Comparison of ENCODE assay signal across 8 cellular contexts in the genomic region with DNA sequence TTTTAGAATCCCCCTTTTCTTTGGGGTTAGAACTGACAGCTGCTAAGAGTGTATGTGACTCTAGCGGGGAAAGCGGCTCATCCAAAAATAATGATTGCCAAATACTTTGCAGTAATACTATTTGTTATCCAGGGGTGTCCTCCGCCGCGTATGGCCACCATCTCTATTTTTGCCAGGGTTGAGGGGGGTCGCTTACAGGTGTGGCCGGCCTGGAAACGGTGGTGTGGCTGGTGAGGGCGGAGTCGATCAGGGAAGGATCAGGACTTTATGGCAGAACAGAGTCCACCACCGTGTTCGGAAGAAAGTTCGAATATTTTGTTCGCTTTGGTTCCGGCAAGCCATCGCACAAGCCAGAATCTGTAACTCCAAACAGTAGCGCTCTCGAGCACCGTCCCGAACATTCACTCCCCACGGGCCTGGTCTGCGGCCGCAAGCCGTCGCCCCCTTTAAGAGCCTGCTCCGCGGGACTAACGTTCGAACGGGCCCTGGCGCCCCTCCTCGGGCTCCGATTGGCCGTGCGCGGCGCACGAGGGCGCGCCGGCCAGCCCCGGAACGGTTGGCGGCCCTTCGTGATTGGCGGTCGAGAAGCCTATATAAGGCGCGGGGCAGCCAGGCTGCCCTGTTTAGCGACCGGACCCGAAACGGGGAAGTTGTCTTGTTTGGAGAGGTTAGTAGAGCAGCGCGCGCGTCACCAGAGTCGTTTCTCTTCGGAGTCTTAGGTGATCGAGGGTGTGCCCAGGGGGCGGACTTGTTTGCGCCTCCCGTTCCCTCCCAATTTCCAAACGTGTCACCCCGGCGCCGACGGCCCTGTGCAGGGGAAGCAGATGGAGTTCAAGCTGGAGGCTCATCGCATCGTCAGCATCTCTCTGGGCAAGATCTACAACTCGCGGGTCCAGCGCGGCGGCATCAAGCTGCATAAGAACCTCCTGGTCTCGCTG. TPM values are rescaled to one million over a fixed set of nuclear protein-coding genes. Genes with fewer than 3 reads are reported as not detected.
DNase-seq lines count a peak whose midpoint lies in the region; ATAC-seq, FAIRE-seq and TF ChIP-seq lines count a peak whose summit lies in the region.

A gene (plus strand): TSS at position 622 of the 938 bp plus-strand sequence. CDS start 203 bp downstream, at position 825.

- 1 to 2% (median 2%) methylated on average over 72 to 76 of the region's 76 CpGs for WGBS in psoas muscle, 3 donors

- no peaks in the 10 kb centered on the region for H3K36me3 ChIP-seq in psoas muscle (ENCODE audit: insufficient read depth in 1 of 2, low read depth in 1 of 2)

- intact Hi-C loops in T-helper 2 cell treated with Interferon-gamma antibody and Interleukin-4, amounts not matched to agents 100 ng/mL and 5 ng/mL, for 36 hours (cut with micrococcal nuclease), result loop anchor here (1.0 to 10.0 kb wide), 7 partner anchors 46 to 1134 kb away; a partner anchor contains a TSS
- intact Hi-C loops in left ventricle myocardium superior (cut with micrococcal nuclease), result loop anchor here (10.0 kb wide), 1 partner anchor 56 kb away; no protein-coding TSS in a partner anchor
- intact Hi-C loops in psoas muscle (cut with DNase I), result loop anchor here (2.0 to 10.0 kb wide), 4 partner anchors 26 to 204 kb away; no protein-coding TSS in a partner anchor

- peak; percentile 59 for ATAC-seq in HG02973 (IDR thresholded peaks at IDR 0.05; ENCODE audit: unreplicated experiment)
- ATAC-seq in left ventricle myocardium superior, result peak; percentile 91
- peak; percentile 84 to 87 (median 86) for ATAC-seq in psoas muscle

- H3K4me1 ChIP-seq in psoas muscle, result peaks cover 33% of the 10 kb centered on the region

- peak within 1 kb of the TSS; percentile 48 for H3K27ac ChIP-seq in angular gyrus (ENCODE audit: low read depth, low read length)
- peak within 1 kb of the TSS; percentile 97 for H3K27ac ChIP-seq in psoas muscle

- TF ChIP-seq CTCF in psoas muscle (IDR thresholded peaks at IDR 0.05), result no peak

- no peaks in the 10 kb centered on the region for H3K27me3 ChIP-seq in psoas muscle (ENCODE audit: insufficient read depth in 3 of 3, low read length in 2 of 3)

- FAIRE-seq in GM18507 (lab: Jason Lieb, UNC), result peak; percentile 87
- no peak for FAIRE-seq in urothelium cell line (lab: Jason Lieb, UNC)

- H3K9me3 ChIP-seq in psoas muscle, result no peaks in the 10 kb centered on the region

- H3K4me3 ChIP-seq in psoas muscle, result peak within 1 kb of the TSS; percentile 91

- peak; percentile 87 for DNase-seq in GM18507 (ENCODE audit: extremely low spot score, insufficient read length, low read depth)
- peak; percentile 88 to 96 for DNase-seq in NCI-H1930 (lab: John Stamatoyannopoulos, UW)
- DNase-seq in left ventricle myocardium superior, result peak; percentile 95
- peak; percentile 95 to 98 for DNase-seq in psoas muscle
- DNase-seq in urothelium cell line (ENCODE audit: low spot score), result peak; percentile 95

RNA-seq across cellular contexts. Expression of the gene that starts here (rescaled TPM):
- 34.1 and 35.3 TPM in 2 replicates for total RNA-seq in T-helper 2 cell treated with Interferon-gamma antibody and Interleukin-4, amounts not matched to agents 100 ng/mL and 5 ng/mL, for 36 hours
- total RNA-seq in left ventricle myocardium superior (15.9 TPM), psoas muscle (100 to 1,000 TPM in 1 of 4 donors, 10 to 100 TPM in 3; 19.9 to 110 (median 48.6) TPM)
- polyA plus RNA-seq in psoas muscle, result 10 to 100 TPM; 22.8 to 47.5 (median 33.1) TPM

Comparison
In these comparisons a context has a peak if more than half of its experiments do, and no peak if none do; other contexts are left out.
1. Peak in every context shown above with its lines: DNase-seq, ATAC-seq, H3K4me3 ChIP-seq and H3K27ac ChIP-seq.